Comparison of ENCODE assay signal across 18 cellular contexts in the genomic region with DNA sequence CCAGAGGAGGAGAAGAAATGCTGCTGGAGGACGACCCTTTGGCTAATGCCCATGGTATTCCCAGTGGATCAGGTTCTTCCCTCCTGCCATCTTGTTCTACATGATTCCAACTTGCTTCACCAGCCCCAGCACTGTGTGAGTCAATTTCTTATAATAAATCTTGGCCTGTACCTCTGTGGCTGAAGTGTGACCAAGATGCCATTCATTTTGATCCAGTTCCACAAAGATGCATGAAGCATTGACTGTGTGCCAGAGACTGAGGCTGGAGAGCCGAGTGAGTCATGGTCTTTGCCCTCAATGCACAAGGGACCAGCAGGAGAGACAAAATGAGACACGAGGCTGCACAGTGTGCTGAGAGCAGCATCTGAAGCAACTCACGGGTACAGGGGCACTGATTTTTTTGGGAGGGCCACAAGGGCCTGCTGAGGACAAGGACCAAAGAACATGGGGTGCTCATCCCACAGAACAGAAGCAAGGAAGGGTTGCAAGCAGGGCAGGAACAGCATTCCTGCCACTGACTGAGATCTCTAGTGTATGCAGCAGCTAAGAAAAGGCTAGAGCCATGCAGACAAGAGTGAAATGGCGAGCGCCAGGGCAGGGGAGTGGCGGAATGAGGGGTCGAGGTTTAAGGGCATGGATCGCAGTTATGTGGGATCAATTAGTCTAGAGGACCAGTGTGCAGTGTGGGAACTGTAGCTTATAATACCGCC.
A peak's percentile ranks its signal among the peaks of the same experiment; 100 is the strongest.
DNase-seq lines count a peak whose midpoint lies in the region; ATAC-seq and TF ChIP-seq lines count a peak whose summit lies in the region.
"Had no signal": no experiment of that assay in that cellular context is flagged by ENCODE, and none has a peak within 500 bp of the region (broad histone marks: within the 10 kb centered on the region; RNA-seq: fewer than 3 reads in every experiment).

No MANE protein-coding gene starts in this region.

- no peak overlapping the region for H3K27ac Mint-ChIP-seq in activated CD4-positive, alpha-beta T cell treated with anti-CD3 and anti-CD28 coated beads, Interleukin-2, amount 10 ng/mL, durations not matched to agents 24 days and 14 days
- H3K27ac Mint-ChIP-seq in CD14-positive monocyte: peak overlapping the region in 1 of 7 donors; percentile 31
- H3K27ac Mint-ChIP-seq: activated T-helper 17 cell treated with anti-CD3 and anti-CD28 coated beads, Interleukin-2, amount 50 U/mL, for 72 hours; T-cell had no signal

- H3K4me1 Mint-ChIP-seq in activated CD4-positive, alpha-beta T cell treated with anti-CD3 and anti-CD28 coated beads, Interleukin-2, amount 10 ng/mL, durations not matched to agents 24 days and 14 days: no peaks in the 10 kb centered on the region
- H3K4me1 Mint-ChIP-seq in CD14-positive monocyte: no peaks in the 10 kb centered on the region
- H3K4me1 Mint-ChIP-seq: activated T-helper 17 cell treated with anti-CD3 and anti-CD28 coated beads, Interleukin-2, amount 50 U/mL, for 72 hours; neural progenitor cell; T-cell had no signal

- intact Hi-C loops in activated CD4-positive, alpha-beta T cell treated with anti-CD3 and anti-CD28 coated beads, Interleukin-2, amount 10 ng/mL, durations not matched to agents 24 days and 14 days (cut with micrococcal nuclease): no loop called here
- intact Hi-C loops in adrenal gland (cut with DNase I) (no loop called here), CD14-positive monocyte (cut with micrococcal nuclease) (no loop called here)

- no peaks in the 10 kb centered on the region for H3K36me3 Mint-ChIP-seq in activated CD4-positive, alpha-beta T cell treated with anti-CD3 and anti-CD28 coated beads, Interleukin-2, amount 10 ng/mL, durations not matched to agents 24 days and 14 days (ENCODE audit: low read depth)
- H3K36me3 Mint-ChIP-seq in CD14-positive monocyte: no peaks in the 10 kb centered on the region
- H3K36me3 Mint-ChIP-seq: neural progenitor cell, T-cell had no signal

- no peak for TF ChIP-seq POLR2A in adrenal gland (IDR thresholded peaks at IDR 0.05)

- 63 to 83% (median 73%) methylated on average over 8 to 10 of the region's 10 CpGs for WGBS in adrenal gland, 4 donors

- no peak for ATAC-seq in HG03159 (IDR thresholded peaks at IDR 0.05; ENCODE audit: unreplicated experiment)
- ATAC-seq: activated T-helper 17 cell treated with anti-CD3 and anti-CD28 coated beads, Interleukin-2, amount 50 U/mL, for 72 hours; body of pancreas; lower lobe of right lung had no signal

- H3K9me3 ChIP-seq in adrenal gland (replicated peaks in 1 of 3): no peaks in the 10 kb centered on the region
- H3K9me3 ChIP-seq: body of pancreas, lower lobe of right lung, spleen, tibial nerve had no signal

- H3K4me3 Mint-ChIP-seq in activated CD4-positive, alpha-beta T cell treated with anti-CD3 and anti-CD28 coated beads, Interleukin-2, amount 10 ng/mL, durations not matched to agents 24 days and 14 days: no peak overlapping the region
- H3K4me3 Mint-ChIP-seq in CD14-positive monocyte: no peak overlapping the region
- H3K4me3 Mint-ChIP-seq: activated T-helper 17 cell treated with anti-CD3 and anti-CD28 coated beads, Interleukin-2, amount 50 U/mL, for 72 hours; neural progenitor cell; T-cell had no signal

- no peaks in the 10 kb centered on the region for H3K36me3 ChIP-seq in adrenal gland (replicated peaks in 1 of 2)
- H3K36me3 ChIP-seq: lower lobe of right lung, neural progenitor cell, spleen, tibial nerve had no signal

- TF ChIP-seq CTCF in adrenal gland (IDR thresholded peaks at IDR 0.05) (no peak), CD14-positive monocyte (IDR thresholded peaks at IDR 0.05) (no peak)

- DNase-seq in activated CD4-positive, alpha-beta T cell treated with anti-CD3 and anti-CD28 coated beads, Interleukin-2, amount 10 ng/mL, durations not matched to agents 24 days and 14 days: peak; percentile 40
- no peak for DNase-seq in activated CD4-positive, alpha-beta T cell treated with anti-CD3 and anti-CD28 coated beads, Interleukin-2, amount 50 U/mL, for 1 hour
- peak in 5 of 7 donors; percentile 38 to 90 (median 56) for DNase-seq in adrenal gland
- DNase-seq in hepatic stellate cell (ENCODE audit: low spot score): peak; percentile 36
- no peak for DNase-seq in NCI-H2107 treated with DMSO at 0.1 percent for 48 hours (lab: John Stamatoyannopoulos, UW; ENCODE audit: unreplicated experiment)
- DNase-seq in CD14-positive monocyte (ENCODE audit: low spot score): no peak
- DNase-seq in activated CD8-positive, alpha-beta memory T cell treated with anti-CD3 and anti-CD28 coated beads for 24 hours: no peak
- DNase-seq: activated CD4-positive, alpha-beta T cell treated with anti-CD3 and anti-CD28 coated beads for 4 hours; body of pancreas; hypothalamus; lower lobe of right lung; NCI-H446; spleen; T-cell had no signal

- peak overlapping the region in 1 of 5 donors; percentile 31 for H3K27ac ChIP-seq in adrenal gland
- H3K27ac ChIP-seq: body of pancreas, lower lobe of right lung, neural progenitor cell, spleen, tibial nerve had no signal

- H3K9me3 Mint-ChIP-seq in activated CD4-positive, alpha-beta T cell treated with anti-CD3 and anti-CD28 coated beads, Interleukin-2, amount 10 ng/mL, durations not matched to agents 24 days and 14 days: no peaks in the 10 kb centered on the region
- H3K9me3 Mint-ChIP-seq in CD14-positive monocyte: peaks cover 0 to 13% (median 5%) of the 10 kb centered on the region in 7 donors
- H3K9me3 Mint-ChIP-seq: activated T-helper 17 cell treated with anti-CD3 and anti-CD28 coated beads, Interleukin-2, amount 50 U/mL, for 72 hours; neural progenitor cell; T-cell had no signal

- H3K27me3 Mint-ChIP-seq in activated CD4-positive, alpha-beta T cell treated with anti-CD3 and anti-CD28 coated beads, Interleukin-2, amount 10 ng/mL, durations not matched to agents 24 days and 14 days: no peaks in the 10 kb centered on the region
- peaks cover 0 to 1% (median under 1%) of the 10 kb centered on the region in 3 donors for H3K27me3 Mint-ChIP-seq in CD14-positive monocyte (ENCODE audit: low read depth in 3 of 3)

- H3K4me1 ChIP-seq in adrenal gland (replicated peaks in 1 of 2): peaks cover 7 to 12% of the 10 kb centered on the region in 2 donors
- H3K4me1 ChIP-seq: body of pancreas, lower lobe of right lung, neural progenitor cell, spleen had no signal

- no peak overlapping the region for H3K4me3 ChIP-seq in adrenal gland
- H3K4me3 ChIP-seq: body of pancreas, lower lobe of right lung, neural progenitor cell, spleen, tibial nerve had no signal

- no peaks in the 10 kb centered on the region for H3K27me3 ChIP-seq in adrenal gland
- H3K27me3 ChIP-seq: body of pancreas, neural progenitor cell, spleen, tibial nerve had no signal

Comparison
In these comparisons a context has a peak if more than half of its experiments do, and no peak if none do; other contexts are left out.
1. DNase-seq: peak in activated CD4-positive, alpha-beta T cell treated with anti-CD3 and anti-CD28 coated beads, Interleukin-2, amount 10 ng/mL, durations not matched to agents 24 days and 14 days (single experiment), adrenal gland (5 of 7) and hepatic stellate cell (single experiment); none in activated CD4-positive, alpha-beta T cell treated with anti-CD3 and anti-CD28 coated beads, Interleukin-2, amount 50 U/mL, for 1 hour (single experiment), NCI-H2107 treated with DMSO at 0.1 percent for 48 hours (single experiment), CD14-positive monocyte (single experiment) and activated CD8-positive, alpha-beta memory T cell treated with anti-CD3 and anti-CD28 coated beads for 24 hours (single experiment).